8 cellular contexts compared by ENCODE assay signal in genomic region chr3:156126467-156126866, GRCh38. TPM values are rescaled to one million over a fixed set of nuclear protein-coding genes. Genes with fewer than 3 reads are reported as not detected.
"Had no signal": no experiment of that assay in that cellular context is flagged by ENCODE, and none has a peak within 500 bp of the region (broad histone marks: within the 10 kb centered on the region; RNA-seq: fewer than 3 reads in every experiment).

No MANE protein-coding gene starts in this region.

- H3K9me3 Mint-ChIP-seq: IgD-negative memory B cell had no signal

- H3K27ac ChIP-seq: HL-60 had no signal

- H3K4me1 Mint-ChIP-seq: IgD-negative memory B cell had no signal

- H3K4me3 Mint-ChIP-seq: IgD-negative memory B cell had no signal

- H3K27me3 Mint-ChIP-seq: IgD-negative memory B cell had no signal

- DNase-seq: IMR-90, KBM-7, KG1 had no signal

- H3K27ac Mint-ChIP-seq: IgD-negative memory B cell had no signal

- H3K4me3 ChIP-seq: K562 had no signal

- H3K36me3 Mint-ChIP-seq: IgD-negative memory B cell had no signal

RNA-seq across cellular contexts. Expression of gene KCNAB1, which starts 6.1 kb away (rescaled TPM):
- total RNA-seq: HepG2, HT-29 had no signal
